In the genomic region with DNA sequence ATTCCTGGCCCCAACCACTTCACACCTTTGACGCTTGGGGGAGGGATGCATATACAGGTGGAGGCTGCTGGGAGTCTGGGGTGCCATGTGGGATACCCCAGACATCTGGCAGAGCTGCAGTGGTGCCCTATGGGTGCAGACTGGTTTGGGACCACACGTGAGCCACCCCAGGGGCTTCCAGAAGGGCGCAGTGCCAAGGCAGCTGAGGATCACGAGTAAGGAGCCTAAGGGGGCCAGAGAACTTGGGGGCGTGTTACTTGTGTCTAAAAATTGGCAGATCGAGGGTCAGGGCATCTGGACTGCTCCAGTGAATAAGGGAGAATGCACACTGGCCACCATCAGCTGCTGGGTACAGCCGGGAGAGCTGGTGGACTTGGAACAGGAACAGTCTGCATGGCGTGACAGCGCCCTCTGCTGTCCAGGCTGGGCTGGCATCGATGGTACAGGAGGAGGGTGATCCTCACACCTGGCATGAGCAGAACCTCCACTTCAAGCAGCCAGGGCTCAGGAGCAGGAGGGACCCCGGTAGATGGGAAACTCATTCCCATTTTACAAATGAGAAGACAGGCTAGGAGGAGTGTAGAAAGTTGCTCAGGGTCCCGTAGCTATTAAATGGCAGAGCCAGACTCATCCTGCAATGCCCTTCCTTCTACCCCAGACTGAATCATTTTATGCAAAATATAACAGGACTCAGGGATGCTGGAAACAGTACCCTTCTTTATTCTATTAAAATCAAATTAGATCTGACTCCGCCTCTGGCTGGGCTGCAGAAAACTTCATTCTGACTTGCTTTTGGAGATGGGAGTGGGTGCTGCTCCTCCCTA, we compare ENCODE assay signal across 8 cellular contexts.
DNase-seq lines count a peak whose midpoint lies in the region; ATAC-seq lines count a peak whose summit lies in the region.

No MANE protein-coding gene starts in this region.

- DNase-seq in EL (peak; percentile 81), HT-29 (ENCODE audit: low spot score) (peak; percentile 93), NOMO-1 treated with DMSO at 0.1 percent for 48 hours (lab: John Stamatoyannopoulos, UW; ENCODE audit: unreplicated experiment) (peak; percentile 56), medulla oblongata (ENCODE audit: extremely low spot score) (peak; percentile 94)
- peak; percentile 94 for DNase-seq in activated CD8-positive, alpha-beta memory T cell treated with anti-CD3 and anti-CD28 coated beads for 24 hours
- peak; percentile 45 to 63 (median 52) for DNase-seq in effector memory CD4-positive, alpha-beta T cell
- DNase-seq in stimulated activated CD8-positive, alpha-beta memory T cell treated with anti-CD3 and anti-CD28 coated beads, Interleukin-15, amount 100 ng/mL, for 1 hour (ENCODE audit: low read depth) = peak; percentile 67

- H3K27ac ChIP-seq in effector memory CD4-positive, alpha-beta T cell (ENCODE audit: insufficient read depth, low read length, poor library complexity, severe bottlenecking) = no peak overlapping the region

- no peaks in the 10 kb centered on the region for H3K9me3 ChIP-seq in effector memory CD4-positive, alpha-beta T cell (ENCODE audit: control insufficient read depth, low read length)

- H3K27me3 ChIP-seq in effector memory CD4-positive, alpha-beta T cell (replicated peaks; ENCODE audit: control insufficient read depth, insufficient read depth, low read length, poor library complexity, severe bottlenecking) = peaks cover 5% of the 10 kb centered on the region

- H3K4me3 ChIP-seq in effector memory CD4-positive, alpha-beta T cell (ENCODE audit: insufficient read depth, low read depth, low read length, poor library complexity, severe bottlenecking) = no peak overlapping the region

- no peak for ATAC-seq in GM21381 (IDR thresholded peaks at IDR 0.05; ENCODE audit: unreplicated experiment)

- no peaks in the 10 kb centered on the region for H3K4me1 ChIP-seq in effector memory CD4-positive, alpha-beta T cell (ENCODE audit: control insufficient read depth, insufficient read depth, low read length, poor library complexity, severe bottlenecking)

- no peaks in the 10 kb centered on the region for H3K36me3 ChIP-seq in effector memory CD4-positive, alpha-beta T cell (ENCODE audit: control insufficient read depth, insufficient read depth, low read length)
